In the genomic region with DNA sequence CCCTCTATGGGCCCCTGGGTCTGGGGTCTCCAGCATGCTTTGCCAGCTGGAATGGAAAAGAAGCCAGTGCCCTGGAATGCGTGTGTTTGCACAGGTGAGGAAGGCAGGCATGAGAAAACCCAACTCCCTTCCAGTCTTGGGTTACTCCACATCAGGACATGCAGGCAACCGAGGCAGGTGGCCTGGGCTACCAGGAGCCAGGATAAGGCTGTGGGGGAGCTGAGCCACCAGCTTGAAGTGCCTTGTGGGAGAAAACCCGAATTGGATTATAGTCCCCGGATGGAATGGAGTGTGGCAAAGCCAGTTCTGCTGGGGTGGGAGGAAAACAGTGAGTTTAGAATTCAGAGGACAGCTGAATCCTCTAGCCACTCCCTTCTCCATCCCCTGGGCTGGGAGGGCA, we compare ENCODE assay signal across 8 cellular contexts. TPM values are rescaled to one million over a fixed set of nuclear protein-coding genes. Genes with fewer than 3 reads are reported as not detected.
DNase-seq lines count a peak whose midpoint lies in the region; ATAC-seq and TF ChIP-seq lines count a peak whose summit lies in the region.

No MANE protein-coding gene starts in this region.

- TF ChIP-seq POLR2A in testis (IDR thresholded peaks at IDR 0.05), result no peak

- no peaks in the 10 kb centered on the region for H3K9me3 Mint-ChIP-seq in CD4-positive, alpha-beta memory T cell

- H3K27ac Mint-ChIP-seq in CD4-positive, alpha-beta memory T cell, result no peak overlapping the region

- DNase-seq in activated CD4-positive, alpha-beta T cell treated with anti-CD3 and anti-CD28 coated beads for 48 hours, result peak; percentile 54
- DNase-seq in activated CD4-positive, alpha-beta T cell treated with anti-CD3 and anti-CD28 coated beads, Interleukin-2, amount 50 U/mL, for 1 hour, result no peak
- DNase-seq in NCI-H1436 (lab: John Stamatoyannopoulos, UW) (peak; percentile 92), SK-N-SH (peak; percentile 86), foreskin keratinocyte (peak; percentile 61 to 79), testis (peak; percentile 79), middle frontal gyrus (ENCODE audit: extremely low spot score, low spot score) (no peak)
- DNase-seq in CD4-positive, alpha-beta memory T cell, result no peak

- POLR2A ChIA-PET in SK-N-SH (lab: Yijun Ruan, JAX), result interaction anchor here (0.7 to 1.1 kb wide), 2 partner anchors 40 to 1549 kb away, joined by 3 read pairs; no protein-coding TSS in a partner anchor
- POLR2A ChIA-PET in CD4-positive, alpha-beta memory T cell (lab: Charles Lee; ENCODE audit: partially characterized antibody), result no interaction called here

- H3K9me2 ChIP-seq in SK-N-SH, result no peaks in the 10 kb centered on the region

- H3K4me3 ChIP-seq in SK-N-SH (ENCODE audit: low read depth in 2 of 2, low read length in 1 of 2) (no peak overlapping the region), testis (no peak overlapping the region)
- H3K4me3 ChIP-seq in CD4-positive, alpha-beta memory T cell (ENCODE audit: low read length in 2 of 2), result no peak overlapping the region

- intact Hi-C loops in testis (cut with DNase I; ENCODE audit: low total_unique reads), result no loop called here
- intact Hi-C loops in CD4-positive, alpha-beta memory T cell (cut with micrococcal nuclease), result no loop called here

- WGBS in SK-N-SH (ENCODE audit: low lambda C conversion rate), result 11% methylated on average over 4 of the region's 4 CpGs
- 47 to 67% methylated on average over 4 of the region's 4 CpGs for WGBS in testis, 2 donors

- H3K9ac ChIP-seq in SK-N-SH, result no peak overlapping the region

- H3K4me1 ChIP-seq in SK-N-SH (ENCODE audit: control insufficient read depth in 1 of 2, insufficient read depth in 2 of 2, low read depth in 1 of 2, low read length in 1 of 2) (peaks cover 0 to 32% of the 10 kb centered on the region in 2 experiments; a peak in 1 of 4 replicates), foreskin keratinocyte (no peaks in the 10 kb centered on the region), testis (peaks cover 18% of the 10 kb centered on the region)
- no peaks in the 10 kb centered on the region for H3K4me1 ChIP-seq in CD4-positive, alpha-beta memory T cell (ENCODE audit: insufficient read depth, low read length)

- TF ChIP-seq CTCF in SK-N-SH (IDR thresholded peaks at IDR 0.05) (no peak), foreskin keratinocyte (conservative IDR thresholded peaks at IDR 0.05) (no peak), testis (IDR thresholded peaks at IDR 0.05) (no peak)

- H3K4me2 ChIP-seq in SK-N-SH, result no peak overlapping the region

- no peak overlapping the region for H2AFZ ChIP-seq in SK-N-SH (ENCODE audit: low read depth)

- H3K27me3 Mint-ChIP-seq in CD4-positive, alpha-beta memory T cell, result peaks cover 42 to 78% of the 10 kb centered on the region in 2 donors

- H3K36me3 Mint-ChIP-seq in CD4-positive, alpha-beta memory T cell, result no peaks in the 10 kb centered on the region

- no peaks in the 10 kb centered on the region for H3K79me2 ChIP-seq in SK-N-SH (ENCODE audit: insufficient read depth)

- TF ChIP-seq EP300 in SK-N-SH (IDR thresholded peaks at IDR 0.05; ENCODE audit: borderline replicate concordance in 1 of 2, low read depth in 1 of 2, low read length in 1 of 2), result no peak

- ATAC-seq in foreskin keratinocyte, result peak; percentile 72

- CTCF ChIA-PET in SK-N-SH (lab: Yijun Ruan, JAX), result interaction anchor here (0.8 to 15.4 kb wide), 11 partner anchors 9 to 249 kb away, joined by 3 to 232 read pairs (median 4); no protein-coding TSS in a partner anchor
- CTCF ChIA-PET in CD4-positive, alpha-beta memory T cell (lab: Charles Lee; ENCODE audit: partially characterized antibody), result interaction anchor here (0.7 to 1.0 kb wide), 3 partner anchors 9 to 19 kb away, joined by 3 read pairs; no protein-coding TSS in a partner anchor

- no peak overlapping the region for H3K4me3 Mint-ChIP-seq in CD4-positive, alpha-beta memory T cell

- TF ChIP-seq RAD21 in SK-N-SH (IDR thresholded peaks at IDR 0.05; ENCODE audit: low read length), result no peak

- H3F3A ChIP-seq in SK-N-SH (replicated peaks; ENCODE audit: insufficient read depth), result no peaks in the 10 kb centered on the region

- no peaks in the 10 kb centered on the region for H3K9me3 ChIP-seq in SK-N-SH
- H3K9me3 ChIP-seq in testis, result no peaks in the 10 kb centered on the region
- no peaks in the 10 kb centered on the region for H3K9me3 ChIP-seq in CD4-positive, alpha-beta memory T cell (ENCODE audit: control insufficient read depth in 1 of 2, low read length in 2 of 2)

- peaks cover 3% of the 10 kb centered on the region; the same call in 1 of the 2 replicates for H4K20me1 ChIP-seq in SK-N-SH (ENCODE audit: insufficient read depth)

- no peak overlapping the region for H3K27ac ChIP-seq in SK-N-SH (ENCODE audit: low read depth in 2 of 2, low read length in 1 of 2)
- no peak overlapping the region for H3K27ac ChIP-seq in foreskin keratinocyte
- H3K27ac ChIP-seq in testis, result no peak overlapping the region
- H3K27ac ChIP-seq in CD4-positive, alpha-beta memory T cell (ENCODE audit: low read depth, low read length), result no peak overlapping the region

- H3K27me3 ChIP-seq in SK-N-SH (ENCODE audit: insufficient read depth) (peaks cover 9% of the 10 kb centered on the region; the same call in 1 of the 2 replicates), foreskin keratinocyte (peaks cover 96% of the 10 kb centered on the region), testis (no peaks in the 10 kb centered on the region)
- H3K27me3 ChIP-seq in CD4-positive, alpha-beta memory T cell (ENCODE audit: insufficient read depth, low read length), result peaks cover 30% of the 10 kb centered on the region

- H3K4me1 Mint-ChIP-seq in CD4-positive, alpha-beta memory T cell, result peaks cover 0 to 16% (median 6%) of the 10 kb centered on the region in 4 donors

- H3K36me3 ChIP-seq in SK-N-SH (replicated peaks in 1 of 2; ENCODE audit: control insufficient read depth in 1 of 2, insufficient read depth in 2 of 2, low read length in 1 of 2), result no peaks in the 10 kb centered on the region
- no peaks in the 10 kb centered on the region for H3K36me3 ChIP-seq in testis (ENCODE audit: low read depth, missing control alignments)
- no peaks in the 10 kb centered on the region for H3K36me3 ChIP-seq in CD4-positive, alpha-beta memory T cell (ENCODE audit: insufficient read depth, low read length)

TF ChIP-seq in SK-N-SH, 30 proteins besides CTCF, POLR2A, EP300 and RAD21:
- TF ChIP-seq RCOR1 (IDR thresholded peaks at IDR 0.05; ENCODE audit: low read length) (0 out of 2 replicates have a peak, but pooled peaks have one; percentile 21), USF2 (IDR thresholded peaks at IDR 0.05; ENCODE audit: borderline replicate concordance, low read depth, low read length) (no peak), JUND (IDR thresholded peaks at IDR 0.05) (peak; percentile 68; the same call in 1 of the 2 replicates), FOXM1 (IDR thresholded peaks at IDR 0.05; ENCODE audit: low read depth) (no peak), MEF2A (IDR thresholded peaks at IDR 0.05; ENCODE audit: borderline replicate concordance, low read depth) (no peak), CHD2 (IDR thresholded peaks at IDR 0.05; ENCODE audit: low read length, partially characterized antibody) (peak; percentile 45), YY1 (IDR thresholded peaks at IDR 0.05; ENCODE audit: low read depth) (peak; percentile 66; the same call in 1 of the 2 replicates), RFX5 (IDR thresholded peaks at IDR 0.05; ENCODE audit: low read length) (peak; percentile 51; the same call in 1 of the 2 replicates)

RNA-seq across cellular contexts. Expression of gene SRCIN1, which starts 7.2 kb away (rescaled TPM):
- polyA plus RNA-seq in SK-N-SH (2012; rRNA removed), result 0.45 and 1.0 TPM in 2 replicates
- polyA plus RNA-seq in SK-N-SH (2012; cell fraction: cytosol; rRNA removed), result 0.28 and 0.42 TPM in 2 replicates
- polyA plus RNA-seq in SK-N-SH (2012; cell fraction: nucleus; rRNA removed), result 4.6 and 5.6 TPM in 2 replicates
- 0.25 and 0.31 TPM in 2 replicates for total RNA-seq in foreskin keratinocyte
- 0.36 and 0.46 TPM in 2 replicates for polyA plus RNA-seq in foreskin keratinocyte
- 1 to 10 TPM; 6.2 to 8.9 TPM for total RNA-seq in testis
- 3.2 TPM for polyA plus RNA-seq in testis (ENCODE audit: insufficient read depth, low read depth, low replicate concordance)
- total RNA-seq in CD4-positive, alpha-beta memory T cell, result under 1 TPM; 0.28 to 0.79 TPM
- not detected for polyA plus RNA-seq in CD4-positive, alpha-beta memory T cell

Comparison
In these comparisons a context has a peak if more than half of its experiments do, and no peak if none do; other contexts are left out.
1. DNase-seq: peak in activated CD4-positive, alpha-beta T cell treated with anti-CD3 and anti-CD28 coated beads for 48 hours (single experiment), NCI-H1436 (single experiment), SK-N-SH (single experiment), foreskin keratinocyte (2 of 2) and testis (single experiment); none in activated CD4-positive, alpha-beta T cell treated with anti-CD3 and anti-CD28 coated beads, Interleukin-2, amount 50 U/mL, for 1 hour (single experiment), middle frontal gyrus (single experiment) and CD4-positive, alpha-beta memory T cell (0 of 5).